ENCODE assay signal across 1 cellular context in the genomic region with DNA sequence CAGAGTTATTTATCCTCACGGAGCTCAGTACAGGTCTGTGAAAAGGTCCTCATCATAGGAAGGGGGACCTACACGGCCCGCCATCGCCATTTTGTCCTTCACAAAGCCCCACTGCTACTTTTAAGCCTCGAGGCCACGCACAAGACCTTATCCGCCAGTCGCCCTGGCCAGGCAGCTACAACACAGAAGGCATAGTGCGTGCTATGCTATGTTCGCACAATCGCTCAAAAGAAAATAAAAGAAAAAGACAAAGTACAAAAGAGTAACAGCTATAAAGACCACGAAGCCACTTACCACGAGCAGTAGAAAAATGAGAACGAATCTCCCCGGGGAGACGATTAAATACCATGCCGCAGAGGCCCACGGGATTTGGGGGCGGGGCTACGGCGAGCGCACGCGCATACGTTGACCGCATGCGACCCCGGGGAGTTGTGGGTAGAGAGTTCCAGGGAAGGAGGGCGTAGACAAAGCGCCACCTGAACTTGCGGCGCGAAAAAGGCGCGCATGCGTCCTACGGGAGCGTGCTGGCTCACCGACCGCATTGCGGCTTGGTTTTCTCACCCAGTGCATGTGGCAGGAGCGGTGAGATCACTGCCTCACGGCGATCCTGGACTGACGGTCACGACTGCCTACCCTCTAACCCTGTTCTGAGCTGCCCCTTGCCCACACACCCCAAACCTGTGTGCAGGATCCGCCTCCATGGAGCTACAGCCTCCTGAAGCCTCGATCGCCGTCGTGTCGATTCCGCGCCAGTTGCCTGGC.
TF ChIP-seq lines count a peak whose summit lies in the region.

No MANE protein-coding gene starts in this region.

TF ChIP-seq in GM12878, 131 proteins besides CTCF, POLR2A, EP300 and RAD21 (continued from another document and continues in another):
- TF ChIP-seq, protein P1, sequence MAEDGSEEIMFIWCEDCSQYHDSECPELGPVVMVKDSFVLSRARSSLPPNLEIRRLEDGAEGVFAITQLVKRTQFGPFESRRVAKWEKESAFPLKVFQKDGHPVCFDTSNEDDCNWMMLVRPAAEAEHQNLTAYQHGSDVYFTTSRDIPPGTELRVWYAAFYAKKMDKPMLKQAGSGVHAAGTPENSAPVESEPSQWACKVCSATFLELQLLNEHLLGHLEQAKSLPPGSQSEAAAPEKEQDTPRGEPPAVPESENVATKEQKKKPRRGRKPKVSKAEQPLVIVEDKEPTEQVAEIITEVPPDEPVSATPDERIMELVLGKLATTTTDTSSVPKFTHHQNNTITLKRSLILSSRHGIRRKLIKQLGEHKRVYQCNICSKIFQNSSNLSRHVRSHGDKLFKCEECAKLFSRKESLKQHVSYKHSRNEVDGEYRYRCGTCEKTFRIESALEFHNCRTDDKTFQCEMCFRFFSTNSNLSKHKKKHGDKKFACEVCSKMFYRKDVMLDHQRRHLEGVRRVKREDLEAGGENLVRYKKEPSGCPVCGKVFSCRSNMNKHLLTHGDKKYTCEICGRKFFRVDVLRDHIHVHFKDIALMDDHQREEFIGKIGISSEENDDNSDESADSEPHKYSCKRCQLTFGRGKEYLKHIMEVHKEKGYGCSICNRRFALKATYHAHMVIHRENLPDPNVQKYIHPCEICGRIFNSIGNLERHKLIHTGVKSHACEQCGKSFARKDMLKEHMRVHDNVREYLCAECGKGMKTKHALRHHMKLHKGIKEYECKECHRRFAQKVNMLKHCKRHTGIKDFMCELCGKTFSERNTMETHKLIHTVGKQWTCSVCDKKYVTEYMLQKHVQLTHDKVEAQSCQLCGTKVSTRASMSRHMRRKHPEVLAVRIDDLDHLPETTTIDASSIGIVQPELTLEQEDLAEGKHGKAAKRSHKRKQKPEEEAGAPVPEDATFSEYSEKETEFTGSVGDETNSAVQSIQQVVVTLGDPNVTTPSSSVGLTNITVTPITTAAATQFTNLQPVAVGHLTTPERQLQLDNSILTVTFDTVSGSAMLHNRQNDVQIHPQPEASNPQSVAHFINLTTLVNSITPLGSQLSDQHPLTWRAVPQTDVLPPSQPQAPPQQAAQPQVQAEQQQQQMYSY (CRISPR knock-in tag; IDR thresholded peaks at IDR 0.05) = no peak
- TF ChIP-seq ESRRA (IDR thresholded peaks at IDR 0.05; ENCODE audit: low read length) (peak; percentile 81; the same call in 1 of the 2 replicates), ZNF384 (IDR thresholded peaks at IDR 0.05; ENCODE audit: borderline replicate concordance, low read depth, low read length) (no peak), IKZF2 (IDR thresholded peaks at IDR 0.05) (peak; percentile 71 to 74), KAT2A (conservative IDR thresholded peaks at IDR 0.05; ENCODE audit: control insufficient read depth, low read depth, low read length) (no peak), SIN3A (IDR thresholded peaks at IDR 0.05; ENCODE audit: low read depth, low read length) (peak; percentile 92), TARDBP (IDR thresholded peaks at IDR 0.05; ENCODE audit: borderline replicate concordance) (no peak; the same call in 1 of the 2 replicates), LARP7 (IDR thresholded peaks at IDR 0.05) (peak; percentile 69), SIX5 (IDR thresholded peaks at IDR 0.05; ENCODE audit: low read depth, low read length, severe bottlenecking) (peak; percentile 33), HDAC6 (IDR thresholded peaks at IDR 0.05; ENCODE audit: unreplicated experiment) (peak; percentile 96), NRF1 (conservative IDR thresholded peaks at IDR 0.05; ENCODE audit: low read depth, low read length) (peak; percentile 85), RAD51 (IDR thresholded peaks at IDR 0.05) (peak; percentile 18; the same call in 1 of the 2 replicates), ZBED1 (IDR thresholded peaks at IDR 0.05; ENCODE audit: borderline replicate concordance) (peak; percentile 98), MTA3 (IDR thresholded peaks at IDR 0.05; ENCODE audit: borderline replicate concordance, low read length) (peak; percentile 51; the same call in 1 of the 2 replicates), FOS (IDR thresholded peaks at IDR 0.05; ENCODE audit: borderline replicate concordance, extremely low read depth, insufficient read length) (no peak), NR2C1 (IDR thresholded peaks at IDR 0.05) (no peak), SUZ12 (IDR thresholded peaks at IDR 0.05; ENCODE audit: unreplicated experiment) (no peak), EED (IDR thresholded peaks at IDR 0.05; ENCODE audit: low read depth) (peak; percentile 56; the same call in 1 of the 2 replicates), SRF (IDR thresholded peaks at IDR 0.05; ENCODE audit: low read depth in 2 of 2, low read length in 2 of 2) (no peak), CBX5 (IDR thresholded peaks at IDR 0.05; ENCODE audit: low read depth) (no peak), PAX8 (IDR thresholded peaks at IDR 0.05) (no peak), SMAD5 (IDR thresholded peaks at IDR 0.05; ENCODE audit: low read depth) (peak; percentile 99), ETV6 (conservative IDR thresholded peaks at IDR 0.05 in 1 of 2, IDR thresholded peaks at IDR 0.05 in 1 of 2; ENCODE audit: borderline replicate concordance in 1 of 2, low read depth in 1 of 2) (no peak), POLR2AphosphoS2 (IDR thresholded peaks at IDR 0.05; ENCODE audit: low read depth, low read length) (peak; percentile 99), POLR2AphosphoS5 (IDR thresholded peaks at IDR 0.05; ENCODE audit: low read length) (peak; percentile 100), CHD2 (IDR thresholded peaks at IDR 0.05; ENCODE audit: borderline replicate concordance, low read depth, low read length) (0 out of 2 replicates have a peak, but pooled peaks have one; percentile 44), CEBPB (IDR thresholded peaks at IDR 0.05; ENCODE audit: borderline replicate concordance in 1 of 2, low read depth in 2 of 2, low read length in 2 of 2) (no peak)
- TF ChIP-seq, protein P2, sequence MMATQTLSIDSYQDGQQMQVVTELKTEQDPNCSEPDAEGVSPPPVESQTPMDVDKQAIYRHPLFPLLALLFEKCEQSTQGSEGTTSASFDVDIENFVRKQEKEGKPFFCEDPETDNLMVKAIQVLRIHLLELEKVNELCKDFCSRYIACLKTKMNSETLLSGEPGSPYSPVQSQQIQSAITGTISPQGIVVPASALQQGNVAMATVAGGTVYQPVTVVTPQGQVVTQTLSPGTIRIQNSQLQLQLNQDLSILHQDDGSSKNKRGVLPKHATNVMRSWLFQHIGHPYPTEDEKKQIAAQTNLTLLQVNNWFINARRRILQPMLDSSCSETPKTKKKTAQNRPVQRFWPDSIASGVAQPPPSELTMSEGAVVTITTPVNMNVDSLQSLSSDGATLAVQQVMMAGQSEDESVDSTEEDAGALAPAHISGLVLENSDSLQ (IDR thresholded peaks at IDR 0.05) = peak; percentile 67; the same call in 1 of the 2 replicates
- TF ChIP-seq, protein P3, sequence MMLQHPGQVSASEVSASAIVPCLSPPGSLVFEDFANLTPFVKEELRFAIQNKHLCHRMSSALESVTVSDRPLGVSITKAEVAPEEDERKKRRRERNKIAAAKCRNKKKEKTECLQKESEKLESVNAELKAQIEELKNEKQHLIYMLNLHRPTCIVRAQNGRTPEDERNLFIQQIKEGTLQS (IDR thresholded peaks at IDR 0.05; ENCODE audit: borderline replicate concordance, extremely low read depth, low read depth, low read length) = no peak
- TF ChIP-seq, protein P4, sequence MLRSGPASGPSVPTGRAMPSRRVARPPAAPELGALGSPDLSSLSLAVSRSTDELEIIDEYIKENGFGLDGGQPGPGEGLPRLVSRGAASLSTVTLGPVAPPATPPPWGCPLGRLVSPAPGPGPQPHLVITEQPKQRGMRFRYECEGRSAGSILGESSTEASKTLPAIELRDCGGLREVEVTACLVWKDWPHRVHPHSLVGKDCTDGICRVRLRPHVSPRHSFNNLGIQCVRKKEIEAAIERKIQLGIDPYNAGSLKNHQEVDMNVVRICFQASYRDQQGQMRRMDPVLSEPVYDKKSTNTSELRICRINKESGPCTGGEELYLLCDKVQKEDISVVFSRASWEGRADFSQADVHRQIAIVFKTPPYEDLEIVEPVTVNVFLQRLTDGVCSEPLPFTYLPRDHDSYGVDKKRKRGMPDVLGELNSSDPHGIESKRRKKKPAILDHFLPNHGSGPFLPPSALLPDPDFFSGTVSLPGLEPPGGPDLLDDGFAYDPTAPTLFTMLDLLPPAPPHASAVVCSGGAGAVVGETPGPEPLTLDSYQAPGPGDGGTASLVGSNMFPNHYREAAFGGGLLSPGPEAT (IDR thresholded peaks at IDR 0.05; ENCODE audit: low read depth) = peak; percentile 49
- TF ChIP-seq, protein P5, sequence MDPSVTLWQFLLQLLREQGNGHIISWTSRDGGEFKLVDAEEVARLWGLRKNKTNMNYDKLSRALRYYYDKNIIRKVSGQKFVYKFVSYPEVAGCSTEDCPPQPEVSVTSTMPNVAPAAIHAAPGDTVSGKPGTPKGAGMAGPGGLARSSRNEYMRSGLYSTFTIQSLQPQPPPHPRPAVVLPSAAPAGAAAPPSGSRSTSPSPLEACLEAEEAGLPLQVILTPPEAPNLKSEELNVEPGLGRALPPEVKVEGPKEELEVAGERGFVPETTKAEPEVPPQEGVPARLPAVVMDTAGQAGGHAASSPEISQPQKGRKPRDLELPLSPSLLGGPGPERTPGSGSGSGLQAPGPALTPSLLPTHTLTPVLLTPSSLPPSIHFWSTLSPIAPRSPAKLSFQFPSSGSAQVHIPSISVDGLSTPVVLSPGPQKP (IDR thresholded peaks at IDR 0.05; ENCODE audit: low read depth, low read length) = no peak
- TF ChIP-seq, protein P6, sequence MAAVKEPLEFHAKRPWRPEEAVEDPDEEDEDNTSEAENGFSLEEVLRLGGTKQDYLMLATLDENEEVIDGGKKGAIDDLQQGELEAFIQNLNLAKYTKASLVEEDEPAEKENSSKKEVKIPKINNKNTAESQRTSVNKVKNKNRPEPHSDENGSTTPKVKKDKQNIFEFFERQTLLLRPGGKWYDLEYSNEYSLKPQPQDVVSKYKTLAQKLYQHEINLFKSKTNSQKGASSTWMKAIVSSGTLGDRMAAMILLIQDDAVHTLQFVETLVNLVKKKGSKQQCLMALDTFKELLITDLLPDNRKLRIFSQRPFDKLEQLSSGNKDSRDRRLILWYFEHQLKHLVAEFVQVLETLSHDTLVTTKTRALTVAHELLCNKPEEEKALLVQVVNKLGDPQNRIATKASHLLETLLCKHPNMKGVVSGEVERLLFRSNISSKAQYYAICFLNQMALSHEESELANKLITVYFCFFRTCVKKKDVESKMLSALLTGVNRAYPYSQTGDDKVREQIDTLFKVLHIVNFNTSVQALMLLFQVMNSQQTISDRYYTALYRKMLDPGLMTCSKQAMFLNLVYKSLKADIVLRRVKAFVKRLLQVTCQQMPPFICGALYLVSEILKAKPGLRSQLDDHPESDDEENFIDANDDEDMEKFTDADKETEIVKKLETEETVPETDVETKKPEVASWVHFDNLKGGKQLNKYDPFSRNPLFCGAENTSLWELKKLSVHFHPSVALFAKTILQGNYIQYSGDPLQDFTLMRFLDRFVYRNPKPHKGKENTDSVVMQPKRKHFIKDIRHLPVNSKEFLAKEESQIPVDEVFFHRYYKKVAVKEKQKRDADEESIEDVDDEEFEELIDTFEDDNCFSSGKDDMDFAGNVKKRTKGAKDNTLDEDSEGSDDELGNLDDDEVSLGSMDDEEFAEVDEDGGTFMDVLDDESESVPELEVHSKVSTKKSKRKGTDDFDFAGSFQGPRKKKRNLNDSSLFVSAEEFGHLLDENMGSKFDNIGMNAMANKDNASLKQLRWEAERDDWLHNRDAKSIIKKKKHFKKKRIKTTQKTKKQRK (IDR thresholded peaks at IDR 0.05; ENCODE audit: low read depth, low read length) = no peak
- TF ChIP-seq, protein P7, sequence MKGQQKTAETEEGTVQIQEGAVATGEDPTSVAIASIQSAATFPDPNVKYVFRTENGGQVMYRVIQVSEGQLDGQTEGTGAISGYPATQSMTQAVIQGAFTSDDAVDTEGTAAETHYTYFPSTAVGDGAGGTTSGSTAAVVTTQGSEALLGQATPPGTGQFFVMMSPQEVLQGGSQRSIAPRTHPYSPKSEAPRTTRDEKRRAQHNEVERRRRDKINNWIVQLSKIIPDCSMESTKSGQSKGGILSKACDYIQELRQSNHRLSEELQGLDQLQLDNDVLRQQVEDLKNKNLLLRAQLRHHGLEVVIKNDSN (IDR thresholded peaks at IDR 0.05; ENCODE audit: borderline replicate concordance, extremely low read length, insufficient read depth, low read depth, low read length) = no peak
- TF ChIP-seq, protein P8, sequence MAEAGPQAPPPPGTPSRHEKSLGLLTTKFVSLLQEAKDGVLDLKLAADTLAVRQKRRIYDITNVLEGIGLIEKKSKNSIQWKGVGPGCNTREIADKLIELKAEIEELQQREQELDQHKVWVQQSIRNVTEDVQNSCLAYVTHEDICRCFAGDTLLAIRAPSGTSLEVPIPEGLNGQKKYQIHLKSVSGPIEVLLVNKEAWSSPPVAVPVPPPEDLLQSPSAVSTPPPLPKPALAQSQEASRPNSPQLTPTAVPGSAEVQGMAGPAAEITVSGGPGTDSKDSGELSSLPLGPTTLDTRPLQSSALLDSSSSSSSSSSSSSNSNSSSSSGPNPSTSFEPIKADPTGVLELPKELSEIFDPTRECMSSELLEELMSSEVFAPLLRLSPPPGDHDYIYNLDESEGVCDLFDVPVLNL (IDR thresholded peaks at IDR 0.05; ENCODE audit: low read depth, low read length) = peak; percentile 91
- TF ChIP-seq, protein P9, sequence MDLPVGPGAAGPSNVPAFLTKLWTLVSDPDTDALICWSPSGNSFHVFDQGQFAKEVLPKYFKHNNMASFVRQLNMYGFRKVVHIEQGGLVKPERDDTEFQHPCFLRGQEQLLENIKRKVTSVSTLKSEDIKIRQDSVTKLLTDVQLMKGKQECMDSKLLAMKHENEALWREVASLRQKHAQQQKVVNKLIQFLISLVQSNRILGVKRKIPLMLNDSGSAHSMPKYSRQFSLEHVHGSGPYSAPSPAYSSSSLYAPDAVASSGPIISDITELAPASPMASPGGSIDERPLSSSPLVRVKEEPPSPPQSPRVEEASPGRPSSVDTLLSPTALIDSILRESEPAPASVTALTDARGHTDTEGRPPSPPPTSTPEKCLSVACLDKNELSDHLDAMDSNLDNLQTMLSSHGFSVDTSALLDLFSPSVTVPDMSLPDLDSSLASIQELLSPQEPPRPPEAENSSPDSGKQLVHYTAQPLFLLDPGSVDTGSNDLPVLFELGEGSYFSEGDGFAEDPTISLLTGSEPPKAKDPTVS (IDR thresholded peaks at IDR 0.05; ENCODE audit: low read depth, low read length) = peak; percentile 69; the same call in 1 of the 2 replicates
- TF ChIP-seq, protein P10, sequence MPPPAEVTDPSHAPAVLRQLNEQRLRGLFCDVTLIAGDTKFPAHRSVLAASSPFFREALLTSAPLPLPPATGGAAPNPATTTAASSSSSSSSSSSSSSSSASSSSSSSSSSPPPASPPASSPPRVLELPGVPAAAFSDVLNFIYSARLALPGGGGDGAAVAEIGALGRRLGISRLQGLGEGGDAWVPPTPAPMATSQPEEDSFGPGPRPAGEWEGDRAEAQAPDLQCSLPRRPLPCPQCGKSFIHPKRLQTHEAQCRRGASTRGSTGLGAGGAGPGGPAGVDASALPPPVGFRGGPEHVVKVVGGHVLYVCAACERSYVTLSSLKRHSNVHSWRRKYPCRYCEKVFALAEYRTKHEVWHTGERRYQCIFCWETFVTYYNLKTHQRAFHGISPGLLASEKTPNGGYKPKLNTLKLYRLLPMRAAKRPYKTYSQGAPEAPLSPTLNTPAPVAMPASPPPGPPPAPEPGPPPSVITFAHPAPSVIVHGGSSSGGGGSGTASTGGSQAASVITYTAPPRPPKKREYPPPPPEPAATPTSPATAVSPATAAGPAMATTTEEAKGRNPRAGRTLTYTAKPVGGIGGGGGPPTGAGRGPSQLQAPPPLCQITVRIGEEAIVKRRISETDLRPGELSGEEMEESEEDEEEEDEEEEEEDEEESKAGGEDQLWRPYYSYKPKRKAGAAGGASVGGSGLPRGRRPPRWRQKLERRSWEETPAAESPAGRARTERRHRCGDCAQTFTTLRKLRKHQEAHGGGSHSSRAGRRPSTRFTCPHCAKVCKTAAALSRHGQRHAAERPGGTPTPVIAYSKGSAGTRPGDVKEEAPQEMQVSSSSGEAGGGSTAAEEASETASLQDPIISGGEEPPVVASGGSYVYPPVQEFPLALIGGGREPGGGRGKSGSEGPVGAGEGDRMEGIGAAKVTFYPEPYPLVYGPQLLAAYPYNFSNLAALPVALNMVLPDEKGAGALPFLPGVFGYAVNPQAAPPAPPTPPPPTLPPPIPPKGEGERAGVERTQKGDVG (CRISPR knock-in tag; IDR thresholded peaks at IDR 0.05) = no peak
